8 cellular contexts compared by ENCODE assay signal in the genomic region with DNA sequence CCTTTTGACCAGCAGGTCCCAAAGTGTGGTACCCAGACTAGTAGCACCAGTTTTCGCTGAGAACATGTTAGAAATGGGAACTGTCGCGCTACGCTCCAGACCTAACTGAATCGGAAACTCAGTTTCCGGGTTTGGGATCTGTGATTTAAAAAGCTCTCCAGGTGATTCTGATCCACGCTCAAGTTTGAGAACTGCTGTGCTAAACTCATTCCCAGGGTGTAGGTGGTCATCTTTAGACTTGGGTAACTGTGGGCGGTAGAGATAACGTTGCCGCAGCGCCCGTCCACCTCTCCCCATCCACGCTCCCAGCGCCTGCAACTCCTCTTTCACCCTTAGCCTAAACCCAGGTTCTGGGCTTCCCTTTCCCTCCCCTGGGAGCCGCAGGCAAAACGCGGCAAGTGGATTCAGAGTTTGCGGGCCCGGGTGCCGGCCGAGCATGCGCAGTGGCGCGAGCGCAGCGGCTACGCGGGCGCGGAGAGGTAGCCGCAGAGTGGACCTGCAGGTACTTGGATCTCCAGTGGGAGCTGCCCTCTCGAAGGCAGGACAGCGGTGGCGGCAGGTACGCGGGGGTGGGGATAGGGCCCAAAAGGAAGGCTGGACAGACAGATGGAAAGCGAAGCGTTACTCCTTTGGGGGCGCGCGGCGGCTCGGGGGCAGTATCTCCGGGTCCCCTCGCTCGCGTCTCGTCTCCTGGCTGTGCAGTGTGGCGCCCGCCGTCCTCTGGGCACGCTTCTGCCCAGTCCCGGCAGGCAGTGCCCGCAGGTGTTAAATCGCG. TPM values are rescaled to one million over a fixed set of nuclear protein-coding genes. Genes with fewer than 3 reads are reported as not detected.
DNase-seq lines count a peak whose midpoint lies in the region; ATAC-seq, FAIRE-seq and TF ChIP-seq lines count a peak whose summit lies in the region.

A gene with protein sequence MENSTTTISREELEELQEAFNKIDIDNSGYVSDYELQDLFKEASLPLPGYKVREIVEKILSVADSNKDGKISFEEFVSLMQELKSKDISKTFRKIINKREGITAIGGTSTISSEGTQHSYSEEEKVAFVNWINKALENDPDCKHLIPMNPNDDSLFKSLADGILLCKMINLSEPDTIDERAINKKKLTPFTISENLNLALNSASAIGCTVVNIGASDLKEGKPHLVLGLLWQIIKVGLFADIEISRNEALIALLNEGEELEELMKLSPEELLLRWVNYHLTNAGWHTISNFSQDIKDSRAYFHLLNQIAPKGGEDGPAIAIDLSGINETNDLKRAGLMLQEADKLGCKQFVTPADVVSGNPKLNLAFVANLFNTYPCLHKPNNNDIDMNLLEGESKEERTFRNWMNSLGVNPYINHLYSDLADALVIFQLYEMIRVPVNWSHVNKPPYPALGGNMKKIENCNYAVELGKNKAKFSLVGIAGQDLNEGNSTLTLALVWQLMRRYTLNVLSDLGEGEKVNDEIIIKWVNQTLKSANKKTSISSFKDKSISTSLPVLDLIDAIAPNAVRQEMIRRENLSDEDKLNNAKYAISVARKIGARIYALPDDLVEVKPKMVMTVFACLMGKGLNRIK (plus strand): TSS at position 443 of the 775 bp plus-strand sequence. CDS start 67,845 bp downstream, outside the sequence.

- ATAC-seq in activated naive CD4-positive, alpha-beta T cell treated with anti-CD3 and anti-CD28 coated beads, Interleukin-2, amount 50 U/mL, for 72 hours = peak; percentile 85 to 91
- ATAC-seq in Right ventricle myocardium inferior = peak; percentile 96
- ATAC-seq in pancreas = peak; percentile 90 to 98 (median 96)

- 0 out of 2 replicates have a peak, but pooled peaks have one; percentile 1 for TF ChIP-seq RAD21 in SK-N-SH (IDR thresholded peaks at IDR 0.05; ENCODE audit: low read length)

- POLR2A ChIA-PET in SK-N-SH (lab: Yijun Ruan, JAX) = interaction anchor here (0.9 to 1.1 kb wide), 2 partner anchors 19 to 128 kb away, joined by 3 to 4 read pairs; a partner anchor contains a TSS

- no peaks in the 10 kb centered on the region for H3K9me2 ChIP-seq in SK-N-SH

- WGBS in SK-N-SH (ENCODE audit: low lambda C conversion rate) = under 1% methylated on average over 28 of the region's 56 CpGs
- WGBS in pancreas, 2 donors = 0 to 1% methylated on average over 56 of the region's 56 CpGs
- WGBS in tibial nerve, 2 donors = 1% methylated on average over 45 to 52 of the region's 56 CpGs

- no peaks in the 10 kb centered on the region for H3K36me3 Mint-ChIP-seq in activated naive CD4-positive, alpha-beta T cell treated with anti-CD3 and anti-CD28 coated beads, Interleukin-2, amount 50 U/mL, for 72 hours

- H3K27me3 ChIP-seq in SK-N-SH (ENCODE audit: insufficient read depth) (no peaks in the 10 kb centered on the region), pancreas (no peaks in the 10 kb centered on the region), tibial nerve (no peaks in the 10 kb centered on the region)

- FAIRE-seq in pancreas (lab: Jason Lieb, UNC) = no peak

- H3K36me3 ChIP-seq in SK-N-SH (replicated peaks in 1 of 2; ENCODE audit: control insufficient read depth in 1 of 2, insufficient read depth in 2 of 2, low read length in 1 of 2) (no peaks in the 10 kb centered on the region), pancreas (no peaks in the 10 kb centered on the region), tibial nerve (no peaks in the 10 kb centered on the region)

- peak within 1 kb of the TSS; percentile 72 for H3K4me3 ChIP-seq in GM08714 (ENCODE audit: low read length)
- peak within 1 kb of the TSS; percentile 60 for H3K4me3 ChIP-seq in HFF-Myc (replicated peaks; ENCODE audit: low read depth, low read length)
- H3K4me3 ChIP-seq in SK-N-SH (ENCODE audit: low read depth in 2 of 2, low read length in 1 of 2) = peak within 1 kb of the TSS; percentile 74 to 76
- peak within 1 kb of the TSS; percentile 35 to 70 (median 61) for H3K4me3 ChIP-seq in pancreas
- peak within 1 kb of the TSS; percentile 42 to 82 (median 58) for H3K4me3 ChIP-seq in tibial nerve

- peak within 1 kb of the TSS; percentile 84 for H3K4me2 ChIP-seq in SK-N-SH

- intact Hi-C loops in Right ventricle myocardium inferior (cut with DNase I) = loop anchor here (5.0 kb wide), 2 partner anchors 126 to 406 kb away; a partner anchor contains a TSS
- intact Hi-C loops in pancreas (cut with DNase I) = no loop called here

- no peaks in the 10 kb centered on the region for H4K20me1 ChIP-seq in SK-N-SH (ENCODE audit: insufficient read depth)

- TF ChIP-seq CTCF in HFF-Myc (IDR thresholded peaks at IDR 0.05; ENCODE audit: low read depth, low read length, missing control alignments) (no peak), SK-N-SH (IDR thresholded peaks at IDR 0.05) (no peak), pancreas (IDR thresholded peaks at IDR 0.05) (no peak), tibial nerve (IDR thresholded peaks at IDR 0.05) (peak in 1 of 5 experiments; percentile 13)

- DNase-seq in HFF-Myc (ENCODE audit: extremely low read depth, low read depth) (peak; percentile 45), NAMALWA (ENCODE audit: low spot score) (peak; percentile 92), SK-N-SH (peak; percentile 96), Right ventricle myocardium inferior (ENCODE audit: missing footprints) (peak; percentile 90), pancreas (peak; percentile 85 to 96 (median 94)), tibial nerve (ENCODE audit: low spot score in 2 of 2) (peak; percentile 42 to 51)
- peak; percentile 89 to 97 for DNase-seq in activated naive CD4-positive, alpha-beta T cell treated with anti-CD3 and anti-CD28 coated beads, Interleukin-2, amount 50 U/mL, for 72 hours (ENCODE audit: low spot score in 2 of 2)

- peak within 1 kb of the TSS; percentile 92 for H2AFZ ChIP-seq in SK-N-SH (ENCODE audit: low read depth)

- peaks cover 5 to 7% of the 10 kb centered on the region in 2 experiments; a peak in 3 of 4 replicates for H3K4me1 ChIP-seq in SK-N-SH (ENCODE audit: control insufficient read depth in 1 of 2, insufficient read depth in 2 of 2, low read depth in 1 of 2, low read length in 1 of 2)
- H3K4me1 ChIP-seq in pancreas = peaks cover 0 to 3% (median 0%) of the 10 kb centered on the region in 3 donors
- H3K4me1 ChIP-seq in tibial nerve = peaks cover 0 to 17% (median 2%) of the 10 kb centered on the region in 4 donors

- peak within 1 kb of the TSS; percentile 73 for H3K9ac ChIP-seq in SK-N-SH

- H3K27ac ChIP-seq in SK-N-SH (ENCODE audit: low read depth in 2 of 2, low read length in 1 of 2) (peak within 1 kb of the TSS; percentile 77 to 80), pancreas (peak within 1 kb of the TSS; percentile 75 to 94 (median 87)), tibial nerve (peak within 1 kb of the TSS in 2 of 4 donors; percentile 45 to 52)

- TF ChIP-seq POLR2A in tibial nerve (IDR thresholded peaks at IDR 0.05) = no peak

- CTCF ChIA-PET in SK-N-SH (lab: Yijun Ruan, JAX) = interaction anchor here (0.6 to 2.1 kb wide), 4 partner anchors 9 to 399 kb away, joined by 3 to 7 read pairs (median 4); no protein-coding TSS in a partner anchor

- H3K27ac Mint-ChIP-seq in activated naive CD4-positive, alpha-beta T cell treated with anti-CD3 and anti-CD28 coated beads, Interleukin-2, amount 50 U/mL, for 72 hours = peak within 1 kb of the TSS; percentile 71 to 94

- no peak; a peak in 1 of 4 replicates for TF ChIP-seq EP300 in SK-N-SH (IDR thresholded peaks at IDR 0.05; ENCODE audit: borderline replicate concordance in 1 of 2, low read depth in 1 of 2, low read length in 1 of 2)
- TF ChIP-seq EP300 in tibial nerve (IDR thresholded peaks at IDR 0.05) = peak; percentile 17 to 57

- no peaks in the 10 kb centered on the region for H3K79me2 ChIP-seq in SK-N-SH (ENCODE audit: insufficient read depth)

- H3K9me3 Mint-ChIP-seq in activated naive CD4-positive, alpha-beta T cell treated with anti-CD3 and anti-CD28 coated beads, Interleukin-2, amount 50 U/mL, for 72 hours = no peaks in the 10 kb centered on the region

- peaks cover 10% of the 10 kb centered on the region for H3F3A ChIP-seq in SK-N-SH (replicated peaks; ENCODE audit: insufficient read depth)

- H3K9me3 ChIP-seq in SK-N-SH (no peaks in the 10 kb centered on the region), pancreas (no peaks in the 10 kb centered on the region), tibial nerve (no peaks in the 10 kb centered on the region)

TF ChIP-seq in SK-N-SH, 30 proteins besides CTCF, POLR2A, EP300 and RAD21 (continues in another document):
- TF ChIP-seq SIN3A (IDR thresholded peaks at IDR 0.05; ENCODE audit: borderline replicate concordance, low read depth, low read length) = 0 out of 2 replicates have a peak, but pooled peaks have one; percentile 38
- peak; percentile 45; the same call in 1 of the 2 replicates for TF ChIP-seq JUND (IDR thresholded peaks at IDR 0.05)
- TF ChIP-seq RCOR1 (IDR thresholded peaks at IDR 0.05; ENCODE audit: low read length) = 0 out of 2 replicates have a peak, but pooled peaks have one; percentile 30
- TF ChIP-seq EZH2phosphoT487 (IDR thresholded peaks at IDR 0.05; ENCODE audit: borderline replicate concordance, low read depth) = no peak
- TF ChIP-seq SMC3 (IDR thresholded peaks at IDR 0.05; ENCODE audit: low read depth, low read length) = peak; percentile 13; the same call in 1 of the 2 replicates
- TF ChIP-seq GABPA (IDR thresholded peaks at IDR 0.05; ENCODE audit: low read depth) = no peak; the same call in 1 of the 2 replicates
- TF ChIP-seq YY1 (IDR thresholded peaks at IDR 0.05; ENCODE audit: low read depth) = no peak
- TF ChIP-seq, protein P1, sequence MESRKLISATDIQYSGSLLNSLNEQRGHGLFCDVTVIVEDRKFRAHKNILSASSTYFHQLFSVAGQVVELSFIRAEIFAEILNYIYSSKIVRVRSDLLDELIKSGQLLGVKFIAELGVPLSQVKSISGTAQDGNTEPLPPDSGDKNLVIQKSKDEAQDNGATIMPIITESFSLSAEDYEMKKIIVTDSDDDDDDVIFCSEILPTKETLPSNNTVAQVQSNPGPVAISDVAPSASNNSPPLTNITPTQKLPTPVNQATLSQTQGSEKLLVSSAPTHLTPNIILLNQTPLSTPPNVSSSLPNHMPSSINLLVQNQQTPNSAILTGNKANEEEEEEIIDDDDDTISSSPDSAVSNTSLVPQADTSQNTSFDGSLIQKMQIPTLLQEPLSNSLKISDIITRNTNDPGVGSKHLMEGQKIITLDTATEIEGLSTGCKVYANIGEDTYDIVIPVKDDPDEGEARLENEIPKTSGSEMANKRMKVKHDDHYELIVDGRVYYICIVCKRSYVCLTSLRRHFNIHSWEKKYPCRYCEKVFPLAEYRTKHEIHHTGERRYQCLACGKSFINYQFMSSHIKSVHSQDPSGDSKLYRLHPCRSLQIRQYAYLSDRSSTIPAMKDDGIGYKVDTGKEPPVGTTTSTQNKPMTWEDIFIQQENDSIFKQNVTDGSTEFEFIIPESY (IDR thresholded peaks at IDR 0.05; ENCODE audit: borderline replicate concordance, low read depth) = no peak

RNA-seq across cellular contexts. Expression of the gene that starts here (rescaled TPM):
- polyA plus RNA-seq in SK-N-SH (2012; rRNA removed) = 2.9 and 3.2 TPM in 2 replicates
- polyA plus RNA-seq in SK-N-SH (2012; cell fraction: cytosol; rRNA removed) = 4.7 and 5.0 TPM in 2 replicates
- polyA plus RNA-seq in SK-N-SH (2012; cell fraction: nucleus; rRNA removed) = 1.4 and 2.3 TPM in 2 replicates
- total RNA-seq in activated naive CD4-positive, alpha-beta T cell treated with anti-CD3 and anti-CD28 coated beads, Interleukin-2, amount 50 U/mL, for 72 hours = 1 to 10 TPM; 6.0 to 8.1 TPM
- total RNA-seq in Right ventricle myocardium inferior = 2.5 TPM
- 10 to 100 TPM in 3 of 6 donors, 1 to 10 TPM in 3; 7.6 to 23.6 (median 11.4) TPM for total RNA-seq in pancreas
- polyA plus RNA-seq in pancreas = 10 to 100 TPM in 1 of 2 donors, 1 to 10 TPM in 1; 3.0 to 10.6 TPM
- total RNA-seq in tibial nerve = 1 to 10 TPM in 1 of 4 donors, under 1 TPM in 2, not detected in 1; 0.66 to 3.6 (median 0.90) TPM

Comparison
In these comparisons a context has a peak if more than half of its experiments do, and no peak if none do; other contexts are left out.
1. DNase-seq: peak in every context shown above with its lines; median percentile 96 in SK-N-SH; 94 in pancreas; 93 in activated naive CD4-positive, alpha-beta T cell treated with anti-CD3 and anti-CD28 coated beads, Interleukin-2, amount 50 U/mL, for 72 hours; 92 in NAMALWA; 90 in Right ventricle myocardium inferior; 46 in tibial nerve; 45 in HFF-Myc.